ENCODE assay signal across 1 cellular context in genomic region chr17:19244796-19245195, GRCh38.
TF ChIP-seq lines count a peak whose summit lies in the region.

No MANE protein-coding gene starts in this region.

TF ChIP-seq in H1, 55 proteins besides CTCF, POLR2A, EP300 and RAD21 (continued from another document):
- TF ChIP-seq POU5F1 (IDR thresholded peaks at IDR 0.05; ENCODE audit: low read depth, low read length) (no peak), NRF1 (IDR thresholded peaks at IDR 0.05; ENCODE audit: low read depth, low read length) (no peak)
- TF ChIP-seq, protein P1, sequence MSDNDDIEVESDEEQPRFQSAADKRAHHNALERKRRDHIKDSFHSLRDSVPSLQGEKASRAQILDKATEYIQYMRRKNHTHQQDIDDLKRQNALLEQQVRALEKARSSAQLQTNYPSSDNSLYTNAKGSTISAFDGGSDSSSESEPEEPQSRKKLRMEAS (IDR thresholded peaks at IDR 0.05): no peak
